In the genomic region with DNA sequence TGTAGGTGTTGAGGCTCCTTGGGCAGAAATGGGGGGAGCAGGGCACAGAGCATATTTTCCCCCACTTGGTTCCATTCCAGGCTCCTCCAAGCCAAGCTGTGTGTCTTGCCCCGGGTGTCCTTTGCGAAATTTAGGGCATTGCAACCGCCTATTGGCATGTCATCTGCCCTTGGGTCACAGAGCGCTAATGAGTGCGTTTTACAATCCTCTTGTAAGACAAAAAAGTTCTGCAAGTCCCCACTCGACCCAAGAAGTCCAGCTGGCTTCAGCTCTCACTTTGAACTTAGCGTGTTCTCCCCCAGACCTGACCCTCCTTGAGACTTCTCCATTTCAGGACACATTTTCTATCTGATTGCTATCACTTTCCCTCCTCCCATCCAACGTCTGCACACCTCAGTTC, we compare ENCODE assay signal across 28 cellular contexts. TPM values are rescaled to one million over a fixed set of nuclear protein-coding genes. Genes with fewer than 3 reads are reported as not detected.
"Had no signal": no experiment of that assay in that cellular context is flagged by ENCODE, and none has a peak within 500 bp of the region (broad histone marks: within the 10 kb centered on the region; RNA-seq: fewer than 3 reads in every experiment).

No MANE protein-coding gene starts in this region.

- H3K4me1 ChIP-seq: ascending aorta, Peyer's patch had no signal

- H3K27ac ChIP-seq: ascending aorta, RWPE1 had no signal

- FAIRE-seq: TTC549 had no signal

- DNase-seq: activated B cell treated with CpG ODN at 0.5 μM for 24 hours; activated CD4-positive, alpha-beta T cell treated with anti-CD3 and anti-CD28 coated beads for 1 hour; activated CD4-positive, alpha-beta T cell treated with anti-CD3 and anti-CD28 coated beads, Interleukin-2, amount 10 ng/mL, durations not matched to agents 24 days and 14 days; activated CD4-positive, alpha-beta T cell treated with anti-CD3 and anti-CD28 coated beads, Interleukin-2, amount 50 U/mL, for 48 hours; activated CD8-positive, alpha-beta memory T cell treated with anti-CD3 and anti-CD28 coated beads, Interleukin-2, amount 10 ng/mL, durations not matched to agents 7 days and 5 days; activated effector memory CD4-positive, alpha-beta T cell treated with anti-CD3 and anti-CD28 coated beads, Interleukin-2, amount 50 U/mL, for 16 hours; activated naive CD4-positive, alpha-beta T cell treated with Interleukin-2 at 50 U/mL for 16 hours; activated naive CD8-positive, alpha-beta T cell treated with anti-CD3 and anti-CD28 coated beads, Interleukin-2, amount 50 U/mL, for 24 hours; activated T-cell treated with anti-CD3 and anti-CD28 coated beads, Interleukin-2, amount 50 U/mL, for 24 hours; amniotic stem cell; KG1; NCI-H1048; NCI-H1417; NCI-H1930; NCI-H2107; NCI-H345; NCI-H510A; NCI-H69; Peyer's patch; Right ventricle myocardium superior; T-helper 9 cell had no signal

- H3K4me3 ChIP-seq: ascending aorta, Peyer's patch had no signal

- H3K36me3 ChIP-seq: ascending aorta, Peyer's patch had no signal

- H3K9me3 ChIP-seq: ascending aorta, Peyer's patch had no signal

- H3K27me3 ChIP-seq: ascending aorta, Peyer's patch had no signal

- ATAC-seq: activated CD8-positive, alpha-beta memory T cell treated with anti-CD3 and anti-CD28 coated beads, Interleukin-2, amount 10 ng/mL, durations not matched to agents 7 days and 5 days; activated naive CD4-positive, alpha-beta T cell treated with anti-CD3 and anti-CD28 coated beads, Interleukin-2, amount 50 U/mL, for 72 hours; activated naive CD8-positive, alpha-beta T cell treated with anti-CD3 and anti-CD28 coated beads, Interleukin-2, amount 50 U/mL, for 24 hours had no signal

RNA-seq across cellular contexts. Expression of a gene that starts 6.1 kb away (rescaled TPM):
- total RNA-seq: activated B cell treated with CpG ODN at 0.5 μM for 24 hours; activated CD8-positive, alpha-beta memory T cell treated with anti-CD3 and anti-CD28 coated beads, Interleukin-2, amount 10 ng/mL, durations not matched to agents 7 days and 5 days; activated naive CD4-positive, alpha-beta T cell treated with anti-CD3 and anti-CD28 coated beads, Interleukin-2, amount 50 U/mL, for 72 hours; ascending aorta; LHCN-M2; M059J; Peyer's patch; Right ventricle myocardium superior; SK-MEL-5 had no signal
